ENCODE assay signal across 8 cellular contexts in the genomic region with DNA sequence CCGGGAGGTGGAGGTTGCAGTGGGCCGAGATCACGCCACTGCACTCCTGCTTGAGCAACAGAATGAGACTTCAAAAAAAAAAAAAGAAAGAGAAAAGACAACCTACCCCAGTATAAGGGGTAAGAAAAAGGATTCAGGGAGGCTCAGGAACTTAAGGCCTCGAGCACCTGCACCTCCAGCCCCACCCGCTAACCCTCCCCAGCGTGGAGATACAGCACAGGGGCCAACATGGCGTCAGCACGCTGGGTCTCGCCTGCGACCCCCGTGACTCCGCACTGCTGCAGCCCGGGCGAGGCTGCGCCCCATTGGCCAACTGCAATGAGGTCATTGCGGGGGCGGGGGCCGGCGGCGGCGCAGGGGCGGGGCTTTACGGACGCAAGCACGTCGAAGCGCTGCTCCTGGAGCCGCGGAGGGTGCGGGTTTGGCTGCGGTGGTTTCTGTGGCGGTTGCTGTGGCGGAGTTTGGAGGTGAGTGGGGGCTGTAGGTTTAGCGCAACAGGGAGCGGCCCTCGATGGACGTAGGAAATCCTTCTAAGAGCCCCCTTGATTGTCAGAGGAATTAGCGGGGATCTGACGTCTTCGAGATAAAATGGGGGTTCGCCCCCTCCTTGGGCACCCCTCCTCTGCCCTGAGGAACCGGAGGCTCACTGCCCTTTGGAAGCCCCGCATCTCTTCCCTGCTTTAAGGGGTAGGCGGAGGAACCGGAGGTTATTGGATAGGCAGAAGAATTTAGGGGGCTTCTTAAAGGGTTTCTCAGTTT. TPM values are rescaled to one million over a fixed set of nuclear protein-coding genes. Genes with fewer than 3 reads are reported as not detected.
A peak's percentile ranks its signal among the peaks of the same experiment; 100 is the strongest.
DNase-seq lines count a peak whose midpoint lies in the region; ATAC-seq and FAIRE-seq lines count a peak whose summit lies in the region.

Gene ATP6V0A1, plus strand, starts transcription at position 382 of the 759 bp plus-strand sequence. CDS start 2,017 bp downstream, outside the sequence.

- no peaks in the 10 kb centered on the region for H3K9me3 ChIP-seq in neuron (ENCODE audit: low read length)

- H3K27me3 ChIP-seq in neuron (ENCODE audit: insufficient read depth, low read length): no peaks in the 10 kb centered on the region

- H2AFZ ChIP-seq in neuron (ENCODE audit: low read depth, low read length): peak within 1 kb of the TSS; percentile 27

- in situ Hi-C loops in SK-MEL-5 (cut with HindIII; ENCODE audit: low pct_unique_long_range_greater_than_20kb, low sequenced_read_pairs): no loop called here

- no peak for FAIRE-seq in frontal cortex (lab: Jason Lieb, UNC)

- peak; percentile 76 for DNase-seq in DMS153 (lab: John Stamatoyannopoulos, UW)
- peak; percentile 72 for DNase-seq in M059J (ENCODE audit: low read depth)
- peak; percentile 91 for DNase-seq in SK-MEL-5 (ENCODE audit: low read depth, low spot score)
- peak; percentile 88 for DNase-seq in activated naive CD4-positive, alpha-beta T cell treated with Interleukin-2 at 50 U/mL for 16 hours
- peak; percentile 85 to 89 for DNase-seq in frontal cortex (ENCODE audit: low spot score in 2 of 2)
- DNase-seq in stromal cell of bone marrow (ENCODE audit: low read depth): peak; percentile 72

- H3K36me3 ChIP-seq in neuron (ENCODE audit: insufficient read depth, low read length): peaks cover 16% of the 10 kb centered on the region

- peak; percentile 63 for ATAC-seq in GM21786 (IDR thresholded peaks at IDR 0.05; ENCODE audit: unreplicated experiment)

- peaks cover 12% of the 10 kb centered on the region for H3K4me1 ChIP-seq in neuron (ENCODE audit: insufficient read depth, low read length)

- H3K4me3 ChIP-seq in neuron (ENCODE audit: low read length): peak within 1 kb of the TSS; percentile 83

RNA-seq across cellular contexts. Expression of gene ATP6V0A1, which starts in this region (rescaled TPM):
- 21.5 and 29.6 TPM in 2 replicates for total RNA-seq in M059J (2014; rRNA removed; shearing (Covaris generic))
- total RNA-seq in SK-MEL-5 (2014; rRNA removed; shearing (Covaris generic)): 59.0 and 67.2 TPM in 2 replicates
- polyA plus RNA-seq in SK-MEL-5 (2015; cell fraction: cytosol; rRNA removed): 79.9 and 96.7 TPM in 2 replicates
- polyA plus RNA-seq in SK-MEL-5 (2015; cell fraction: nucleus; rRNA removed): 139 and 152 TPM in 2 replicates
- total RNA-seq in frontal cortex: 207 TPM

Comparison
In these comparisons a context has a peak if more than half of its experiments do, and no peak if none do; other contexts are left out.
1. Peak in every context shown above with its lines: DNase-seq, ATAC-seq and H3K4me3 ChIP-seq.